Comparison of ENCODE assay signal across 8 cellular contexts in the genomic region with DNA sequence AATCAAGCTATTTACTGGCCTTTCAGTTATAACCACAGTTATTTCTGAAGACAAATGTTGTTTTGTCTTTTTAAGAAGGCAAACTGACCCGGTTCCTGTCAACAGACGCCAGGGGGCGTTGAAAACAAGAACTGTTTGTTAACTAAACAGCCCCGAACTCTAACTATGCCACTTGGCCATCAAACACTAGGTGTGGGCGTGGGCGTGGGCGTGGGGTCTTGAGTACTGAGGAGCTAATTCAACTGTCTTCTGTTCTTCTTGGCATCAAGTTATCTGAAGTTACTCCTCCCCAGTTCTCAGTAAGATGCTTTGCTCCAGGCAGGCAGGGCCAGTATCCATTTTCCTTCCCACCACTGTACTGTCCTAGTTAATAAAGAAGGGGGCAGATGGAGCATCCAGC.
DNase-seq lines count a peak whose midpoint lies in the region; ATAC-seq, FAIRE-seq and TF ChIP-seq lines count a peak whose summit lies in the region.

No MANE protein-coding gene starts in this region.

- H2AFZ ChIP-seq in astrocyte (ENCODE audit: low read depth, low read length) = no peak overlapping the region

- peak; percentile 26 to 46 for DNase-seq in Kasumi-1 (lab: John Stamatoyannopoulos, UW)
- DNase-seq in T-helper 1 cell = peak; percentile 14 to 47 (median 28)
- DNase-seq in astrocyte (ENCODE audit: low read depth) = peak; percentile 6
- peak; percentile 59 for DNase-seq in iPS-NIHi11 (ENCODE audit: low spot score)
- DNase-seq in stimulated activated CD4-positive, alpha-beta T cell treated with anti-CD3 and anti-CD28 coated beads, Interleukin-1b, Interleukin-23, amount 100 ng/mL, for 1 hour (ENCODE audit: low read depth in 2 of 2) = peak; percentile 4 to 20

- H3K4me1 ChIP-seq in DOHH2 (ENCODE audit: control insufficient read depth, low read length) = no peaks in the 10 kb centered on the region
- peaks cover 3% of the 10 kb centered on the region for H3K4me1 ChIP-seq in astrocyte (ENCODE audit: insufficient read depth, low read length)

- H3K9ac ChIP-seq in astrocyte (ENCODE audit: low read length) = no peak overlapping the region

- TF ChIP-seq CTCF in DOHH2 (IDR thresholded peaks at IDR 0.05; ENCODE audit: low read depth, low read length, poor library complexity, severe bottlenecking) (peak; percentile 85), astrocyte (IDR thresholded peaks at IDR 0.05; ENCODE audit: insufficient read depth, low read depth, low read length) (peak; percentile 69)

- no peak overlapping the region for H3K27ac Mint-ChIP-seq in astrocyte (ENCODE audit: unreplicated experiment)

- H3K4me1 Mint-ChIP-seq in astrocyte (ENCODE audit: low read depth, unreplicated experiment) = peaks cover 15% of the 10 kb centered on the region

- FAIRE-seq in astrocyte (lab: Jason Lieb, UNC) = no peak

- H3K9me2 ChIP-seq in DOHH2 (replicated peaks; ENCODE audit: control insufficient read depth, low read length) = no peaks in the 10 kb centered on the region

- H3K27me3 Mint-ChIP-seq in astrocyte (ENCODE audit: low read depth, unreplicated experiment) = peaks cover 4% of the 10 kb centered on the region

- H3K27ac ChIP-seq in DOHH2 (ENCODE audit: low read depth, low read length) (no peak overlapping the region), astrocyte (ENCODE audit: low read depth, low read length) (no peak overlapping the region)

- H3K27me3 ChIP-seq in DOHH2 (ENCODE audit: control insufficient read depth, low read length) = no peaks in the 10 kb centered on the region
- no peaks in the 10 kb centered on the region for H3K27me3 ChIP-seq in astrocyte (ENCODE audit: insufficient read depth, low read length)

- H3K4me2 ChIP-seq in DOHH2 (ENCODE audit: low read length) (no peak overlapping the region), astrocyte (ENCODE audit: low read length) (no peak overlapping the region)

- H3K9me3 ChIP-seq in DOHH2 (ENCODE audit: control insufficient read depth, insufficient read depth, low read length) = no peaks in the 10 kb centered on the region
- H3K9me3 ChIP-seq in astrocyte (ENCODE audit: insufficient read depth, low read depth, low read length) = no peaks in the 10 kb centered on the region

- no peaks in the 10 kb centered on the region for H3K36me3 Mint-ChIP-seq in astrocyte (ENCODE audit: low read depth, unreplicated experiment)

- H3K4me3 ChIP-seq in DOHH2 (ENCODE audit: low read length) (no peak overlapping the region), astrocyte (ENCODE audit: insufficient read depth, low read depth, low read length) (no peak overlapping the region)

- ATAC-seq in HG03342 (IDR thresholded peaks at IDR 0.05; ENCODE audit: unreplicated experiment) = no peak
- no peak for ATAC-seq in GM18502 (IDR thresholded peaks at IDR 0.05; ENCODE audit: poor library complexity, unreplicated experiment)

- no peaks in the 10 kb centered on the region for H3K36me3 ChIP-seq in DOHH2 (ENCODE audit: control insufficient read depth, low read length)
- H3K36me3 ChIP-seq in astrocyte (ENCODE audit: insufficient read depth, low read length) = no peaks in the 10 kb centered on the region

- no peaks in the 10 kb centered on the region for H4K20me1 ChIP-seq in DOHH2 (ENCODE audit: control insufficient read depth, insufficient read depth, low read depth, low read length)
- H4K20me1 ChIP-seq in astrocyte (ENCODE audit: insufficient read depth, low read length) = no peaks in the 10 kb centered on the region

- no peaks in the 10 kb centered on the region for H3F3A ChIP-seq in DOHH2 (ENCODE audit: control insufficient read depth, insufficient read depth)

- H3K4me3 Mint-ChIP-seq in astrocyte (ENCODE audit: unreplicated experiment) = no peak overlapping the region

- no peaks in the 10 kb centered on the region for H3K79me2 ChIP-seq in DOHH2 (ENCODE audit: control insufficient read depth, low read length)
- no peaks in the 10 kb centered on the region for H3K79me2 ChIP-seq in astrocyte (ENCODE audit: insufficient read depth, low read length)

- no peaks in the 10 kb centered on the region for H3K9me3 Mint-ChIP-seq in astrocyte (ENCODE audit: unreplicated experiment)

Comparison
In these comparisons a context has a peak if more than half of its experiments do, and no peak if none do; other contexts are left out.
1. DNase-seq: peak in every context shown above with its lines; median percentile 59 in iPS-NIHi11; 36 in Kasumi-1; 28 in T-helper 1 cell; 12 in stimulated activated CD4-positive, alpha-beta T cell treated with anti-CD3 and anti-CD28 coated beads, Interleukin-1b, Interleukin-23, amount 100 ng/mL, for 1 hour; 6 in astrocyte.